ENCODE assay signal across 2 cellular contexts in genomic region chr2:72999729-73000725, GRCh38.
A peak's percentile ranks its signal among the peaks of the same experiment; 100 is the strongest.
TF ChIP-seq lines count a peak whose summit lies in the region.

No MANE protein-coding gene starts in this region.

TF ChIP-seq in IMR-90, 13 proteins besides CTCF, POLR2A, EP300 and RAD21 (continued from another document):
- TF ChIP-seq, protein P1, sequence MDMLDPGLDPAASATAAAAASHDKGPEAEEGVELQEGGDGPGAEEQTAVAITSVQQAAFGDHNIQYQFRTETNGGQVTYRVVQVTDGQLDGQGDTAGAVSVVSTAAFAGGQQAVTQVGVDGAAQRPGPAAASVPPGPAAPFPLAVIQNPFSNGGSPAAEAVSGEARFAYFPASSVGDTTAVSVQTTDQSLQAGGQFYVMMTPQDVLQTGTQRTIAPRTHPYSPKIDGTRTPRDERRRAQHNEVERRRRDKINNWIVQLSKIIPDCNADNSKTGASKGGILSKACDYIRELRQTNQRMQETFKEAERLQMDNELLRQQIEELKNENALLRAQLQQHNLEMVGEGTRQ (IDR thresholded peaks at IDR 0.05; ENCODE audit: low read depth, low read length): no peak
- TF ChIP-seq, protein P2, sequence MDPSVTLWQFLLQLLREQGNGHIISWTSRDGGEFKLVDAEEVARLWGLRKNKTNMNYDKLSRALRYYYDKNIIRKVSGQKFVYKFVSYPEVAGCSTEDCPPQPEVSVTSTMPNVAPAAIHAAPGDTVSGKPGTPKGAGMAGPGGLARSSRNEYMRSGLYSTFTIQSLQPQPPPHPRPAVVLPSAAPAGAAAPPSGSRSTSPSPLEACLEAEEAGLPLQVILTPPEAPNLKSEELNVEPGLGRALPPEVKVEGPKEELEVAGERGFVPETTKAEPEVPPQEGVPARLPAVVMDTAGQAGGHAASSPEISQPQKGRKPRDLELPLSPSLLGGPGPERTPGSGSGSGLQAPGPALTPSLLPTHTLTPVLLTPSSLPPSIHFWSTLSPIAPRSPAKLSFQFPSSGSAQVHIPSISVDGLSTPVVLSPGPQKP (IDR thresholded peaks at IDR 0.05; ENCODE audit: borderline replicate concordance, low read depth, low read length): no peak
- peak; percentile 47; the same call in 1 of the 2 replicates for TF ChIP-seq FOS (IDR thresholded peaks at IDR 0.05; ENCODE audit: low read depth, low read length)
- no peak for TF ChIP-seq CEBPB (IDR thresholded peaks at IDR 0.05; ENCODE audit: low read depth, low read length)
- no peak for TF ChIP-seq MXI1 (IDR thresholded peaks at IDR 0.05; ENCODE audit: borderline replicate concordance, low read depth, low read length)
- no peak for TF ChIP-seq MAFK (IDR thresholded peaks at IDR 0.05; ENCODE audit: low read depth, low read length)
- TF ChIP-seq SMC3 (IDR thresholded peaks at IDR 0.05; ENCODE audit: low read depth, low read length): no peak

TF ChIP-seq in HepG2, 621 proteins besides CTCF, POLR2A, EP300 and RAD21 (continued from another document):
- TF ChIP-seq DZIP1 (CRISPR knock-in tag; IDR thresholded peaks at IDR 0.05): 0 out of 2 replicates have a peak, but pooled peaks have one; percentile 64
- TF ChIP-seq ZNF772 (CRISPR knock-in tag; IDR thresholded peaks at IDR 0.05): 0 out of 2 replicates have a peak, but pooled peaks have one; percentile 17
- TF ChIP-seq ZFP1 (CRISPR knock-in tag; IDR thresholded peaks at IDR 0.05): no peak
- TF ChIP-seq FOSL2 (CRISPR knock-in tag; IDR thresholded peaks at IDR 0.05): peak; percentile 50; the same call in 1 of the 2 replicates
- peak; percentile 32; the same call in 1 of the 2 replicates for TF ChIP-seq ZNF761 (CRISPR knock-in tag; conservative IDR thresholded peaks at IDR 0.05)
- peak; percentile 9; the same call in 1 of the 2 replicates for TF ChIP-seq RARA (CRISPR knock-in tag; IDR thresholded peaks at IDR 0.05)
